In the genomic region with DNA sequence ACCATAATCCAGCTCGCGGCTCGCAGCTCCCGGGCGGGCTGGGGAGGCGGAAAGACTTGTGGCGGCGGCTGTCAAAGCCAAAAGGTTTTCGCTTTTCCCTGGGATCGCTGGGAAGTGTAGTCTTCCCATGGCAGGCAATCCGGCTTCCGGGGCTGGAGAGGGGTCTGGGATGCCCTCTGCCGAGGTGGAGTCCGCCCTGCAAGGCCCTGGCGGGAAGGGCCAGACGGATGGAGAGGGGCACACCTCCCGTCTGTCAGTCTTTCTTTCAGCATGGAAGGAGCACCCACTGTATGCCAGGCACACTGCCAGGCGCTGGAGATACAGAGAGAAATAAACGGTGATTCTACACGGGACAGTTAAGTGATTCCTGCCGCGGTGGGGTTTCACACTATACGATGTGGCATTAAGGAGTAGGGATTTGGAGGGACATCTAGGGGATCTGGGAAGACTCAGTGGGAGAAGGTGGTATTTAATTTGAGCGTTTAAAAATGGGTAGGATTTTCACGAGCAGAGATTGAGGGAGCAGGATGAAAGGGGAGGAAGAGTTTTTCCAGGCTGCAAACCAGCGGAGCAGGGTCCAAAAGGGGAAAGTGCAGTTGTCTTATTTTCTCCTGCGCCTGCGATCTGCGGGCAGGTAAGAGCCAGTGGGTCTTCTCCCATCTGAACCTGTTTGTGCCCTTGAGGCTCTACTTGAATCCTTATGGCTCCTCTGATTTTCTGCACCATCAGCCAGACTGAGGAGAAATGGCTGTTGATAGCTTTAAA, we compare ENCODE assay signal across 2 cellular contexts.
TF ChIP-seq lines count a peak whose summit lies in the region.

A gene (minus strand): TSS at position 60 of the 765 bp plus-strand sequence. CDS start 461 bp downstream, outside the sequence.

TF ChIP-seq in H1, 55 proteins besides CTCF, POLR2A, EP300 and RAD21 (continued from another document):
- TF ChIP-seq RBBP5 (IDR thresholded peaks at IDR 0.05; ENCODE audit: borderline replicate concordance, low read depth, low read length) (no peak), TCF12 (IDR thresholded peaks at IDR 0.05; ENCODE audit: low read depth, low read length) (no peak), SP4 (IDR thresholded peaks at IDR 0.05; ENCODE audit: low read length) (no peak; the same call in 1 of the 2 replicates), NANOG (IDR thresholded peaks at IDR 0.05; ENCODE audit: insufficient read depth, low read depth, low read length, poor library complexity, severe bottlenecking) (no peak), HDAC6 (IDR thresholded peaks at IDR 0.05; ENCODE audit: low read depth, low read length) (no peak), GTF2F1 (IDR thresholded peaks at IDR 0.05; ENCODE audit: borderline replicate concordance, low read depth, low read length) (no peak), RXRA (IDR thresholded peaks at IDR 0.05; ENCODE audit: insufficient read depth, low read depth, low read length) (no peak), RNF2 (IDR thresholded peaks at IDR 0.05; ENCODE audit: borderline replicate concordance, low read depth, low read length, missing control alignments, poor library complexity, severe bottlenecking) (no peak), JUN (IDR thresholded peaks at IDR 0.05; ENCODE audit: low read depth, low read length) (no peak), CBX8 (IDR thresholded peaks at IDR 0.05; ENCODE audit: borderline replicate concordance, low read depth, low read length) (no peak), BACH1 (IDR thresholded peaks at IDR 0.05; ENCODE audit: low read length) (peak; percentile 34; the same call in 1 of the 2 replicates), CHD1 (IDR thresholded peaks at IDR 0.05; ENCODE audit: low read depth, low read length) (no peak), BCL11A (IDR thresholded peaks at IDR 0.05; ENCODE audit: low read depth in 2 of 2, low read length in 2 of 2) (no peak), KDM4A (IDR thresholded peaks at IDR 0.05; ENCODE audit: low read depth, low read length, severe bottlenecking) (no peak), SIN3A (conservative IDR thresholded peaks at IDR 0.05 in 1 of 2, IDR thresholded peaks at IDR 0.05 in 1 of 2; ENCODE audit: low read depth in 1 of 2, low read length in 2 of 2) (peak; percentile 70 to 96; a peak in 2 of 4 replicates), NRF1 (IDR thresholded peaks at IDR 0.05; ENCODE audit: low read depth, low read length) (no peak), TBP (IDR thresholded peaks at IDR 0.05; ENCODE audit: low read depth, low read length) (peak; percentile 34; the same call in 1 of the 2 replicates), CREB1 (IDR thresholded peaks at IDR 0.05) (peak; percentile 32; the same call in 1 of the 2 replicates), SP1 (IDR thresholded peaks at IDR 0.05; ENCODE audit: low read depth, low read length) (no peak), SRF (IDR thresholded peaks at IDR 0.05; ENCODE audit: low read depth, low read length) (no peak), ASH2L (IDR thresholded peaks at IDR 0.05; ENCODE audit: low read length) (peak; percentile 30), SAP30 (IDR thresholded peaks at IDR 0.05; ENCODE audit: insufficient read depth, insufficient replicate concordance, low read length) (peak; percentile 82), PHF8 (conservative IDR thresholded peaks at IDR 0.05; ENCODE audit: low read depth, low read length) (no peak), SUZ12 (IDR thresholded peaks at IDR 0.05; ENCODE audit: low read length) (no peak), YY1 (IDR thresholded peaks at IDR 0.05; ENCODE audit: low read depth, low read length) (0 out of 2 replicates have a peak, but pooled peaks have one; percentile 69)
- TF ChIP-seq, protein P1, sequence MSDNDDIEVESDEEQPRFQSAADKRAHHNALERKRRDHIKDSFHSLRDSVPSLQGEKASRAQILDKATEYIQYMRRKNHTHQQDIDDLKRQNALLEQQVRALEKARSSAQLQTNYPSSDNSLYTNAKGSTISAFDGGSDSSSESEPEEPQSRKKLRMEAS (IDR thresholded peaks at IDR 0.05), result no peak; the same call in 1 of the 2 replicates
- TF ChIP-seq, protein P2, sequence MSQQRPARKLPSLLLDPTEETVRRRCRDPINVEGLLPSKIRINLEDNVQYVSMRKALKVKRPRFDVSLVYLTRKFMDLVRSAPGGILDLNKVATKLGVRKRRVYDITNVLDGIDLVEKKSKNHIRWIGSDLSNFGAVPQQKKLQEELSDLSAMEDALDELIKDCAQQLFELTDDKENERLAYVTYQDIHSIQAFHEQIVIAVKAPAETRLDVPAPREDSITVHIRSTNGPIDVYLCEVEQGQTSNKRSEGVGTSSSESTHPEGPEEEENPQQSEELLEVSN (IDR thresholded peaks at IDR 0.05), result no peak

TF ChIP-seq in liver, 16 proteins besides CTCF, POLR2A, EP300 and RAD21 (continued from another document):
- TF ChIP-seq, protein P3, sequence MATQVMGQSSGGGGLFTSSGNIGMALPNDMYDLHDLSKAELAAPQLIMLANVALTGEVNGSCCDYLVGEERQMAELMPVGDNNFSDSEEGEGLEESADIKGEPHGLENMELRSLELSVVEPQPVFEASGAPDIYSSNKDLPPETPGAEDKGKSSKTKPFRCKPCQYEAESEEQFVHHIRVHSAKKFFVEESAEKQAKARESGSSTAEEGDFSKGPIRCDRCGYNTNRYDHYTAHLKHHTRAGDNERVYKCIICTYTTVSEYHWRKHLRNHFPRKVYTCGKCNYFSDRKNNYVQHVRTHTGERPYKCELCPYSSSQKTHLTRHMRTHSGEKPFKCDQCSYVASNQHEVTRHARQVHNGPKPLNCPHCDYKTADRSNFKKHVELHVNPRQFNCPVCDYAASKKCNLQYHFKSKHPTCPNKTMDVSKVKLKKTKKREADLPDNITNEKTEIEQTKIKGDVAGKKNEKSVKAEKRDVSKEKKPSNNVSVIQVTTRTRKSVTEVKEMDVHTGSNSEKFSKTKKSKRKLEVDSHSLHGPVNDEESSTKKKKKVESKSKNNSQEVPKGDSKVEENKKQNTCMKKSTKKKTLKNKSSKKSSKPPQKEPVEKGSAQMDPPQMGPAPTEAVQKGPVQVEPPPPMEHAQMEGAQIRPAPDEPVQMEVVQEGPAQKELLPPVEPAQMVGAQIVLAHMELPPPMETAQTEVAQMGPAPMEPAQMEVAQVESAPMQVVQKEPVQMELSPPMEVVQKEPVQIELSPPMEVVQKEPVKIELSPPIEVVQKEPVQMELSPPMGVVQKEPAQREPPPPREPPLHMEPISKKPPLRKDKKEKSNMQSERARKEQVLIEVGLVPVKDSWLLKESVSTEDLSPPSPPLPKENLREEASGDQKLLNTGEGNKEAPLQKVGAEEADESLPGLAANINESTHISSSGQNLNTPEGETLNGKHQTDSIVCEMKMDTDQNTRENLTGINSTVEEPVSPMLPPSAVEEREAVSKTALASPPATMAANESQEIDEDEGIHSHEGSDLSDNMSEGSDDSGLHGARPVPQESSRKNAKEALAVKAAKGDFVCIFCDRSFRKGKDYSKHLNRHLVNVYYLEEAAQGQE (IDR thresholded peaks at IDR 0.05), result peak; percentile 70
- peak in 1 of 2 donors; percentile 87 for TF ChIP-seq GABPA (IDR thresholded peaks at IDR 0.05 in 1 of 2, conservative IDR thresholded peaks at IDR 0.05 in 1 of 2)
- TF ChIP-seq, protein P4, sequence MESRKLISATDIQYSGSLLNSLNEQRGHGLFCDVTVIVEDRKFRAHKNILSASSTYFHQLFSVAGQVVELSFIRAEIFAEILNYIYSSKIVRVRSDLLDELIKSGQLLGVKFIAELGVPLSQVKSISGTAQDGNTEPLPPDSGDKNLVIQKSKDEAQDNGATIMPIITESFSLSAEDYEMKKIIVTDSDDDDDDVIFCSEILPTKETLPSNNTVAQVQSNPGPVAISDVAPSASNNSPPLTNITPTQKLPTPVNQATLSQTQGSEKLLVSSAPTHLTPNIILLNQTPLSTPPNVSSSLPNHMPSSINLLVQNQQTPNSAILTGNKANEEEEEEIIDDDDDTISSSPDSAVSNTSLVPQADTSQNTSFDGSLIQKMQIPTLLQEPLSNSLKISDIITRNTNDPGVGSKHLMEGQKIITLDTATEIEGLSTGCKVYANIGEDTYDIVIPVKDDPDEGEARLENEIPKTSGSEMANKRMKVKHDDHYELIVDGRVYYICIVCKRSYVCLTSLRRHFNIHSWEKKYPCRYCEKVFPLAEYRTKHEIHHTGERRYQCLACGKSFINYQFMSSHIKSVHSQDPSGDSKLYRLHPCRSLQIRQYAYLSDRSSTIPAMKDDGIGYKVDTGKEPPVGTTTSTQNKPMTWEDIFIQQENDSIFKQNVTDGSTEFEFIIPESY (IDR thresholded peaks at IDR 0.05), result no peak
- TF ChIP-seq NR2F2 (IDR thresholded peaks at IDR 0.05), result no peak
- peak; percentile 39 for TF ChIP-seq TAF1 (conservative IDR thresholded peaks at IDR 0.05)
- peak; percentile 54 for TF ChIP-seq HNF4G (IDR thresholded peaks at IDR 0.05)
- peak; percentile 68 for TF ChIP-seq YY1 (IDR thresholded peaks at IDR 0.05)
- TF ChIP-seq EGR1 (IDR thresholded peaks at IDR 0.05; ENCODE audit: low read depth in 2 of 2), result no peak
- peak; percentile 87 to 90 for TF ChIP-seq HNF4A (conservative IDR thresholded peaks at IDR 0.05)
